Comparison of ENCODE assay signal across 9 cellular contexts in the genomic region with DNA sequence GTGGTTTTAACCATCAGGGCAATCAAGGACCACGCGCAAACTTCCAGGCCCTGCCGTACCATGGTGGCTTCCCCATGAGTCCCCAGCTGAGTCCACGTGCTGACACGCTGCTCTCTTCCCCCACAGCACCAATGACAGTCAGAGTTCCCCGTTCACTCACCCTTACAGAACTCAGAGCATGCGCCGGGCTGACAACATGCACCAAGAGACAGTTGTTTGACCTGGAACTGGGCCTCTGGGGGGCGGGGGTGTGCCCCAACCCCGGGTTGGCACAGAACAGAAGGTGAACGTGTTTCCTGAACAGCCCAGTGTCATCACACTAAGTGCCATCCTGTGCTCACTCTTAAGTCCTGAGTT. TPM values are rescaled to one million over a fixed set of nuclear protein-coding genes. Genes with fewer than 3 reads are reported as not detected.
DNase-seq lines count a peak whose midpoint lies in the region; ATAC-seq and TF ChIP-seq lines count a peak whose summit lies in the region.
"Had no signal": no experiment of that assay in that cellular context is flagged by ENCODE, and none has a peak within 500 bp of the region (broad histone marks: within the 10 kb centered on the region; RNA-seq: fewer than 3 reads in every experiment).

No MANE protein-coding gene starts in this region.

- TF ChIP-seq CTCF in GM13977 (IDR thresholded peaks at IDR 0.05; ENCODE audit: extremely low read depth, insufficient read depth, missing control alignments) (peak; percentile 10), gastroesophageal sphincter (IDR thresholded peaks at IDR 0.05) (no peak)

- H3K27me3 ChIP-seq in gastroesophageal sphincter = no peaks in the 10 kb centered on the region

- peak; percentile 50 for ATAC-seq in GM21717 (IDR thresholded peaks at IDR 0.05; ENCODE audit: unreplicated experiment)
- peak; percentile 84 to 86 for ATAC-seq in activated CD4-positive, CD25-positive, alpha-beta regulatory T cell treated with anti-CD3 and anti-CD28 coated beads, Interleukin-2, amount 50 U/mL, for 24 hours
- no peak for ATAC-seq in GM18870 (IDR thresholded peaks at IDR 0.05; ENCODE audit: unreplicated experiment)
- ATAC-seq in HG02763 (IDR thresholded peaks at IDR 0.05; ENCODE audit: unreplicated experiment) = no peak
- no peak for ATAC-seq in GM18517 (IDR thresholded peaks at IDR 0.05; ENCODE audit: unreplicated experiment)
- ATAC-seq in gastroesophageal sphincter = no peak

- no peak overlapping the region for H3K4me3 ChIP-seq in gastroesophageal sphincter

- peaks cover 0 to 93% (median 14%) of the 10 kb centered on the region in 3 donors for H3K4me1 ChIP-seq in gastroesophageal sphincter

- in situ Hi-C loops in GM13977 (cut with MboI; ENCODE audit: low pct_unique_long_range_greater_than_20kb, low sequenced_read_pairs, unreplicated experiment) = no loop called here

- TF ChIP-seq EP300 in gastroesophageal sphincter (IDR thresholded peaks at IDR 0.05) = no peak

- DNase-seq in GM13977 (ENCODE audit: low spot score) (peak; percentile 73), retina (peak; percentile 25)
- DNase-seq: midbrain had no signal

- H3K9me3 ChIP-seq in gastroesophageal sphincter = no peaks in the 10 kb centered on the region

- TF ChIP-seq POLR2A in gastroesophageal sphincter (IDR thresholded peaks at IDR 0.05) = no peak

- no peak overlapping the region for H3K27ac ChIP-seq in gastroesophageal sphincter

- no peaks in the 10 kb centered on the region for H3K36me3 ChIP-seq in gastroesophageal sphincter

- 97 to 100% methylated on average over 4 to 5 of the region's 11 CpGs for WGBS in gastroesophageal sphincter (ENCODE audit: low coverage in 1 of 2), 2 donors

RNA-seq across cellular contexts. Expression of a gene that starts 29.4 kb away (rescaled TPM):
- 10 to 100 TPM; 34.1 to 41.7 (median 35.4) TPM for total RNA-seq in gastroesophageal sphincter

Comparison
In these comparisons a context has a peak if more than half of its experiments do, and no peak if none do; other contexts are left out.
1. ATAC-seq: peak in GM21717 (single experiment) and activated CD4-positive, CD25-positive, alpha-beta regulatory T cell treated with anti-CD3 and anti-CD28 coated beads, Interleukin-2, amount 50 U/mL, for 24 hours (2 of 2); none in GM18870 (single experiment), HG02763 (single experiment), GM18517 (single experiment) and gastroesophageal sphincter (single experiment).